14 cellular contexts compared by ENCODE assay signal in the genomic region with DNA sequence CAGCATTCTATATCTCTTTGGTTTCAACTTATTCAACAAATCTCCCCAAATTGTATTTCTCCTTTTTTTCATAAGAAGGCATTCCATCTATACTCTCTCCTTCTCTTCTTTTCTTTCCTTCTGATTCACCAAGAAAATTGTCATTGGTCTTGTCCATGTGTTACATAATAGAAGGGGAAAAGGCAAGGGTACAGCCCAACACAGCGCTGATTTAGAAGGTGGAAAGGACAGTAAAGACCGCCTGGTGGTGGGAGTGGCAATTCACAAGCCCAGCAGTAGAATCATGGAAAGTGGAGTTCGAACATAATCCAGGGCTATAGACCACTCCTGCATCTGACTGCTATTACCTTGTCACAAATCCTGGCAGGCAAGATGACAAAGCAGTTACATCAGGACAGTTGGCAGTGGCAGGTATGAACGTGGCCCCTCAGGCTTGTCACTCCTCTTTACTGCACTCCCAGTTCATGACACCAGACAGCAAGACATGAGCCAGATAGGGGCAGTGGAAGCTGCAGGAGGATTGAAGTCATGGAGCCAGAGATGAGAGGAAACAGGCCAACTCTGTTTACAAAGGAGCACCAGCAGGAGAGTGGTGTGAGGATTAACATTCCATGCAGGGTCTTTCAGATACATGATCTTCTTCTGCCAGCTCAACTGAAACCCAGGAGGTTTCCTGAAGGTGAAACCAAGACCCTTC. TPM values are rescaled to one million over a fixed set of nuclear protein-coding genes. Genes with fewer than 3 reads are reported as not detected.
DNase-seq lines count a peak whose midpoint lies in the region; ATAC-seq lines count a peak whose summit lies in the region.
"Had no signal": no experiment of that assay in that cellular context is flagged by ENCODE, and none has a peak within 500 bp of the region (broad histone marks: within the 10 kb centered on the region; RNA-seq: fewer than 3 reads in every experiment).

No MANE protein-coding gene starts in this region.

- no peak for ATAC-seq in activated T-helper 17 cell treated with anti-CD3 and anti-CD28 coated beads, Interleukin-2, amount 50 U/mL, for 72 hours (replicated peaks)
- ATAC-seq in memory B cell (ENCODE audit: low read depth): no peak
- ATAC-seq in stimulated activated naive CD8-positive, alpha-beta T cell treated with anti-CD3 and anti-CD28 coated beads, Interleukin-15, amount 100 ng/mL, for 72 hours: no peak
- no peak for ATAC-seq in HG03159 (IDR thresholded peaks at IDR 0.05; ENCODE audit: unreplicated experiment)
- ATAC-seq: gastrocnemius medialis had no signal

- POLR2A ChIA-PET in activated CD4-positive, alpha-beta T cell treated with anti-CD3 and anti-CD28 coated beads, Interleukin-2, amount 10 ng/mL, durations not matched to agents 7 days and 5 days (lab: Charles Lee): no interaction called here

- intact Hi-C loops in activated naive CD4-positive, alpha-beta T cell treated with anti-CD3 and anti-CD28 coated beads for 36 hours (cut with micrococcal nuclease): loop anchor here (5.0 kb wide), 1 partner anchor 1272 kb away; a partner anchor contains a TSS

- no peak for DNase-seq in activated naive CD4-positive, alpha-beta T cell treated with anti-CD3 and anti-CD28 coated beads for 36 hours
- DNase-seq in activated naive CD4-positive, alpha-beta T cell treated with anti-CD3 and anti-CD28 coated beads, Interleukin-2, amount 50 U/mL, for 16 hours: no peak
- DNase-seq in memory B cell (ENCODE audit: low spot score in 2 of 2): no peak
- no peak for DNase-seq in stimulated activated naive CD8-positive, alpha-beta T cell treated with anti-CD3 and anti-CD28 coated beads, Interleukin-15, amount 100 ng/mL, for 72 hours
- DNase-seq in activated CD4-positive, alpha-beta T cell treated with anti-CD3 and anti-CD28 coated beads, Interleukin-2, amount 10 ng/mL, durations not matched to agents 7 days and 5 days: no peak
- no peak for DNase-seq in SHP77 treated with DMSO at 0.1 percent for 48 hours (lab: John Stamatoyannopoulos, UW)
- DNase-seq: DMS79, dorsolateral prefrontal cortex, gastrocnemius medialis, kidney glomerular epithelial cell, NCI-H187 treated with DMSO at 0.1 percent for 48 hours, spleen had no signal

- peaks cover 32% of the 10 kb centered on the region for H3K36me3 Mint-ChIP-seq in activated naive CD4-positive, alpha-beta T cell treated with anti-CD3 and anti-CD28 coated beads for 36 hours (ENCODE audit: low read depth)
- peaks cover 40% of the 10 kb centered on the region for H3K36me3 Mint-ChIP-seq in activated T-helper 17 cell treated with anti-CD3 and anti-CD28 coated beads, Interleukin-2, amount 50 U/mL, for 72 hours (ENCODE audit: low read depth)
- peaks cover 5% of the 10 kb centered on the region for H3K36me3 Mint-ChIP-seq in memory B cell
- peaks cover 23% of the 10 kb centered on the region for H3K36me3 Mint-ChIP-seq in activated CD4-positive, alpha-beta T cell treated with anti-CD3 and anti-CD28 coated beads, Interleukin-2, amount 10 ng/mL, durations not matched to agents 7 days and 5 days (ENCODE audit: low read depth)

- CTCF ChIA-PET in activated naive CD4-positive, alpha-beta T cell treated with anti-CD3 and anti-CD28 coated beads for 36 hours (lab: Charles Lee): interaction anchor here (1.2 to 3.7 kb wide), 5 partner anchors 32 to 69 kb away, joined by 3 to 62 read pairs (median 6); no protein-coding TSS in a partner anchor
- CTCF ChIA-PET in activated CD4-positive, alpha-beta T cell treated with anti-CD3 and anti-CD28 coated beads, Interleukin-2, amount 10 ng/mL, durations not matched to agents 7 days and 5 days (lab: Charles Lee): interaction anchor here (1.0 to 2.4 kb wide), 2 partner anchors 66 to 157 kb away, joined by 3 to 6 read pairs; no protein-coding TSS in a partner anchor

- H3K4me3 Mint-ChIP-seq in activated naive CD4-positive, alpha-beta T cell treated with anti-CD3 and anti-CD28 coated beads for 36 hours: no peak overlapping the region
- H3K4me3 Mint-ChIP-seq in activated T-helper 17 cell treated with anti-CD3 and anti-CD28 coated beads, Interleukin-2, amount 50 U/mL, for 72 hours: peak overlapping the region; percentile 95
- no peak overlapping the region for H3K4me3 Mint-ChIP-seq in memory B cell
- peak overlapping the region; percentile 57 to 86 for H3K4me3 Mint-ChIP-seq in stimulated activated naive CD8-positive, alpha-beta T cell treated with anti-CD3 and anti-CD28 coated beads, Interleukin-15, amount 100 ng/mL, for 72 hours
- H3K4me3 Mint-ChIP-seq in activated CD4-positive, alpha-beta T cell treated with anti-CD3 and anti-CD28 coated beads, Interleukin-2, amount 10 ng/mL, durations not matched to agents 7 days and 5 days: no peak overlapping the region

- peak overlapping the region; percentile 20 for H3K27ac Mint-ChIP-seq in activated naive CD4-positive, alpha-beta T cell treated with anti-CD3 and anti-CD28 coated beads for 36 hours
- H3K27ac Mint-ChIP-seq in activated T-helper 17 cell treated with anti-CD3 and anti-CD28 coated beads, Interleukin-2, amount 50 U/mL, for 72 hours: no peak overlapping the region
- H3K27ac Mint-ChIP-seq in memory B cell: peak overlapping the region; percentile 97
- peak overlapping the region in 1 of 2 donors; percentile 75 for H3K27ac Mint-ChIP-seq in stimulated activated naive CD8-positive, alpha-beta T cell treated with anti-CD3 and anti-CD28 coated beads, Interleukin-15, amount 100 ng/mL, for 72 hours
- no peak overlapping the region for H3K27ac Mint-ChIP-seq in activated CD4-positive, alpha-beta T cell treated with anti-CD3 and anti-CD28 coated beads, Interleukin-2, amount 10 ng/mL, durations not matched to agents 7 days and 5 days

- peaks cover 40% of the 10 kb centered on the region for H3K4me1 Mint-ChIP-seq in activated naive CD4-positive, alpha-beta T cell treated with anti-CD3 and anti-CD28 coated beads for 36 hours (ENCODE audit: low read depth)
- peaks cover 36% of the 10 kb centered on the region for H3K4me1 Mint-ChIP-seq in activated T-helper 17 cell treated with anti-CD3 and anti-CD28 coated beads, Interleukin-2, amount 50 U/mL, for 72 hours
- H3K4me1 Mint-ChIP-seq in memory B cell: peaks cover 19% of the 10 kb centered on the region
- peaks cover 52% of the 10 kb centered on the region for H3K4me1 Mint-ChIP-seq in stimulated activated naive CD8-positive, alpha-beta T cell treated with anti-CD3 and anti-CD28 coated beads, Interleukin-15, amount 100 ng/mL, for 72 hours
- peaks cover 44% of the 10 kb centered on the region for H3K4me1 Mint-ChIP-seq in activated CD4-positive, alpha-beta T cell treated with anti-CD3 and anti-CD28 coated beads, Interleukin-2, amount 10 ng/mL, durations not matched to agents 7 days and 5 days

- no peaks in the 10 kb centered on the region for H3K9me3 Mint-ChIP-seq in activated naive CD4-positive, alpha-beta T cell treated with anti-CD3 and anti-CD28 coated beads for 36 hours
- no peaks in the 10 kb centered on the region for H3K9me3 Mint-ChIP-seq in activated T-helper 17 cell treated with anti-CD3 and anti-CD28 coated beads, Interleukin-2, amount 50 U/mL, for 72 hours
- no peaks in the 10 kb centered on the region for H3K9me3 Mint-ChIP-seq in memory B cell
- peaks cover 0 to 3% of the 10 kb centered on the region in 2 donors for H3K9me3 Mint-ChIP-seq in stimulated activated naive CD8-positive, alpha-beta T cell treated with anti-CD3 and anti-CD28 coated beads, Interleukin-15, amount 100 ng/mL, for 72 hours
- no peaks in the 10 kb centered on the region for H3K9me3 Mint-ChIP-seq in activated CD4-positive, alpha-beta T cell treated with anti-CD3 and anti-CD28 coated beads, Interleukin-2, amount 10 ng/mL, durations not matched to agents 7 days and 5 days

- no peaks in the 10 kb centered on the region for H3K27me3 Mint-ChIP-seq in activated naive CD4-positive, alpha-beta T cell treated with anti-CD3 and anti-CD28 coated beads for 36 hours (ENCODE audit: low read depth)
- no peaks in the 10 kb centered on the region for H3K27me3 Mint-ChIP-seq in activated T-helper 17 cell treated with anti-CD3 and anti-CD28 coated beads, Interleukin-2, amount 50 U/mL, for 72 hours
- H3K27me3 Mint-ChIP-seq in memory B cell: no peaks in the 10 kb centered on the region
- H3K27me3 Mint-ChIP-seq in stimulated activated naive CD8-positive, alpha-beta T cell treated with anti-CD3 and anti-CD28 coated beads, Interleukin-15, amount 100 ng/mL, for 72 hours: no peaks in the 10 kb centered on the region
- no peaks in the 10 kb centered on the region for H3K27me3 Mint-ChIP-seq in activated CD4-positive, alpha-beta T cell treated with anti-CD3 and anti-CD28 coated beads, Interleukin-2, amount 10 ng/mL, durations not matched to agents 7 days and 5 days

RNA-seq across cellular contexts. Expression of a gene that starts 2.1 kb away (rescaled TPM):
- total RNA-seq in activated naive CD4-positive, alpha-beta T cell treated with anti-CD3 and anti-CD28 coated beads for 36 hours: 100 to 1,000 TPM; 289 to 294 TPM
- 100 to 1,000 TPM; 254 to 663 TPM for total RNA-seq in activated T-helper 17 cell treated with anti-CD3 and anti-CD28 coated beads, Interleukin-2, amount 50 U/mL, for 72 hours
- total RNA-seq in activated CD4-positive, alpha-beta T cell treated with anti-CD3 and anti-CD28 coated beads, Interleukin-2, amount 10 ng/mL, durations not matched to agents 7 days and 5 days: 10 to 100 TPM; 41.8 to 43.9 TPM

Comparison
In these comparisons a context has a peak if more than half of its experiments do, and no peak if none do; other contexts are left out.
1. H3K27ac Mint-ChIP-seq: peak in activated naive CD4-positive, alpha-beta T cell treated with anti-CD3 and anti-CD28 coated beads for 36 hours (single experiment) and memory B cell (single experiment); none in activated T-helper 17 cell treated with anti-CD3 and anti-CD28 coated beads, Interleukin-2, amount 50 U/mL, for 72 hours (single experiment) and activated CD4-positive, alpha-beta T cell treated with anti-CD3 and anti-CD28 coated beads, Interleukin-2, amount 10 ng/mL, durations not matched to agents 7 days and 5 days (single experiment).
2. H3K4me3 Mint-ChIP-seq: peak in activated T-helper 17 cell treated with anti-CD3 and anti-CD28 coated beads, Interleukin-2, amount 50 U/mL, for 72 hours (single experiment) and stimulated activated naive CD8-positive, alpha-beta T cell treated with anti-CD3 and anti-CD28 coated beads, Interleukin-15, amount 100 ng/mL, for 72 hours (2 of 2); none in activated naive CD4-positive, alpha-beta T cell treated with anti-CD3 and anti-CD28 coated beads for 36 hours (single experiment), memory B cell (single experiment) and activated CD4-positive, alpha-beta T cell treated with anti-CD3 and anti-CD28 coated beads, Interleukin-2, amount 10 ng/mL, durations not matched to agents 7 days and 5 days (single experiment).
3. RNA of a gene that starts 2.1 kb away (total RNA-seq): 254 to 663 TPM in activated T-helper 17 cell treated with anti-CD3 and anti-CD28 coated beads, Interleukin-2, amount 50 U/mL, for 72 hours and 289 to 294 TPM in activated naive CD4-positive, alpha-beta T cell treated with anti-CD3 and anti-CD28 coated beads for 36 hours; 41.8 to 43.9 TPM in activated CD4-positive, alpha-beta T cell treated with anti-CD3 and anti-CD28 coated beads, Interleukin-2, amount 10 ng/mL, durations not matched to agents 7 days and 5 days; every median in the first group is over 4 times any median in the second.